Comparison of ENCODE assay signal across 13 cellular contexts in genomic region chr17:2485543-2485942, GRCh38. TPM values are rescaled to one million over a fixed set of nuclear protein-coding genes. Genes with fewer than 3 reads are reported as not detected.
DNase-seq lines count a peak whose midpoint lies in the region; ATAC-seq, FAIRE-seq and TF ChIP-seq lines count a peak whose summit lies in the region.
"Had no signal": no experiment of that assay in that cellular context is flagged by ENCODE, and none has a peak within 500 bp of the region (broad histone marks: within the 10 kb centered on the region; RNA-seq: fewer than 3 reads in every experiment).

No MANE protein-coding gene starts in this region.

- no peak overlapping the region for H3K27ac Mint-ChIP-seq in activated T-cell treated with anti-CD3 and anti-CD28 coated beads, Interleukin-2, amount 50 U/mL, for 24 hours
- no peak overlapping the region for H3K27ac Mint-ChIP-seq in CD8-positive, alpha-beta T cell
- H3K27ac Mint-ChIP-seq: activated CD4-positive, alpha-beta memory T cell treated with anti-CD3 and anti-CD28 coated beads, Interleukin-2, amount 10 ng/mL, durations not matched to agents 7 days and 5 days; activated naive CD4-positive, alpha-beta T cell treated with anti-CD3 and anti-CD28 coated beads, Interleukin-2, amount 50 U/mL, for 24 hours had no signal

- no peak overlapping the region for H2AK9ac ChIP-seq in IMR-90 (replicated peaks; ENCODE audit: low read depth, low read length, poor library complexity)

- BruUV-seq in IMR-90 (replicated peaks; lab: Mats Ljungman, UMichigan): no TSS peak

- H3K4me1 Mint-ChIP-seq in activated T-cell treated with anti-CD3 and anti-CD28 coated beads, Interleukin-2, amount 50 U/mL, for 24 hours (ENCODE audit: low read depth): peaks cover 57% of the 10 kb centered on the region
- H3K4me1 Mint-ChIP-seq in CD8-positive, alpha-beta T cell (ENCODE audit: low read depth): peaks cover 61% of the 10 kb centered on the region

- DNase-seq in IMR-90 (no peak), WERI-Rb-1 (no peak), iris pigment epithelial cell (ENCODE audit: low read depth) (peak; percentile 37), small intestine (peak; percentile 20)
- no peak for DNase-seq in activated T-cell treated with anti-CD3 and anti-CD28 coated beads, Interleukin-2, amount 50 U/mL, for 24 hours
- no peak for DNase-seq in activated CD8-positive, alpha-beta memory T cell treated with anti-CD3 and anti-CD28 coated beads, Interleukin-2, amount 50 U/mL, for 4 hours
- no peak for DNase-seq in CD8-positive, alpha-beta T cell
- DNase-seq: activated CD4-positive, alpha-beta memory T cell treated with anti-CD3 and anti-CD28 coated beads, Interleukin-2, amount 10 ng/mL, durations not matched to agents 7 days and 5 days; cortex of kidney; stimulated activated naive CD8-positive, alpha-beta T cell treated with anti-CD3 and anti-CD28 coated beads, Interleukin-15, amount 100 ng/mL, for 72 hours; T-helper 2 cell had no signal

- in situ Hi-C loops in IMR-90 (cut with MboI; ENCODE audit: low sequenced_read_pairs): no loop called here

- H3K27ac ChIP-seq in IMR-90 (ENCODE audit: insufficient read depth, low read length): no peak overlapping the region
- peak overlapping the region; percentile 10 for H3K27ac ChIP-seq in WERI-Rb-1
- H3K27ac ChIP-seq in small intestine (ENCODE audit: low read depth in 1 of 2, low read length in 1 of 2): peak overlapping the region; percentile 50 to 86
- no peak overlapping the region for H3K27ac ChIP-seq in CD8-positive, alpha-beta T cell (ENCODE audit: low read depth, low read length)
- H3K27ac ChIP-seq: parathyroid adenoma had no signal

- H3K4me2 ChIP-seq in IMR-90 (ENCODE audit: low read depth, low read length): 0 out of 2 replicates have a peak overlapping the region, but pooled peaks have one; percentile 36

- H2BK120ac ChIP-seq in IMR-90 (ENCODE audit: low read depth, low read length): no peak overlapping the region

- no peak overlapping the region for H4K8ac ChIP-seq in IMR-90 (ENCODE audit: low read depth in 2 of 2, low read length in 2 of 2)

- TF ChIP-seq RAD21 in IMR-90 (IDR thresholded peaks at IDR 0.05; ENCODE audit: low read length): no peak

- H3K27me3 ChIP-seq in IMR-90 (ENCODE audit: control insufficient read depth, insufficient read depth, low read length) (no peaks in the 10 kb centered on the region), WERI-Rb-1 (ENCODE audit: insufficient read depth, low read depth, severe bottlenecking) (no peaks in the 10 kb centered on the region), small intestine (ENCODE audit: control insufficient read depth in 2 of 2, insufficient read depth in 2 of 2, low read length in 2 of 2) (no peaks in the 10 kb centered on the region)
- H3K27me3 ChIP-seq in CD8-positive, alpha-beta T cell (ENCODE audit: insufficient read depth, low read length): no peaks in the 10 kb centered on the region

- ATAC-seq in IMR-90 (ENCODE audit: low read depth): no peak
- no peak for ATAC-seq in CD8-positive, alpha-beta T cell
- ATAC-seq: stimulated activated naive CD8-positive, alpha-beta T cell treated with anti-CD3 and anti-CD28 coated beads, Interleukin-15, amount 100 ng/mL, for 72 hours had no signal

- H3K56ac ChIP-seq in IMR-90 (ENCODE audit: extremely low read depth, insufficient read depth, low read length): no peak overlapping the region

- WGBS in IMR-90 (ENCODE audit: extremely low coverage in 2 of 2, insufficient read length in 1 of 2), 2 experiments: no CpG with 5 or more reads among the region's 5 CpGs
- 69 to 88% (median 75%) methylated on average over 5 of the region's 5 CpGs for WGBS in small intestine, 3 donors

- H3K36me3 Mint-ChIP-seq in activated T-cell treated with anti-CD3 and anti-CD28 coated beads, Interleukin-2, amount 50 U/mL, for 24 hours (ENCODE audit: low read depth): peaks cover 25% of the 10 kb centered on the region
- peaks cover 21% of the 10 kb centered on the region for H3K36me3 Mint-ChIP-seq in CD8-positive, alpha-beta T cell

- peaks cover 30 to 48% of the 10 kb centered on the region in 2 experiments for H3K79me1 ChIP-seq in IMR-90 (ENCODE audit: low read depth in 1 of 2, low read length in 2 of 2)

- POLR2A ChIA-PET in IMR-90 (lab: Charles Lee; ENCODE audit: unreplicated experiment): no interaction called here
- POLR2A ChIA-PET in CD8-positive, alpha-beta T cell (lab: Charles Lee): no interaction called here

- H3K4me3 ChIP-seq in IMR-90 (ENCODE audit: insufficient read depth, low read depth, low read length): no peak overlapping the region
- H3K4me3 ChIP-seq in WERI-Rb-1 (ENCODE audit: low read depth, low read length): peak overlapping the region; percentile 26
- H3K4me3 ChIP-seq in small intestine (ENCODE audit: low read depth in 1 of 2, low read length in 2 of 2): no peak overlapping the region
- H3K4me3 ChIP-seq in CD8-positive, alpha-beta T cell (ENCODE audit: low read depth, low read length): no peak overlapping the region

- H2BK5ac ChIP-seq in IMR-90 (ENCODE audit: low read depth, low read length, poor library complexity, severe bottlenecking): no peak overlapping the region

- no peak for FAIRE-seq in small intestine (lab: Jason Lieb, UNC)

- H3K4me1 ChIP-seq in IMR-90 (ENCODE audit: control insufficient read depth, insufficient read depth, low read length) (peaks cover 6% of the 10 kb centered on the region; the same call in 1 of the 2 replicates), small intestine (ENCODE audit: control insufficient read depth in 2 of 2, insufficient read depth in 1 of 2, low read depth in 1 of 2, low read length in 1 of 2) (peaks cover 3 to 15% of the 10 kb centered on the region in 2 donors)
- H3K4me1 ChIP-seq in CD8-positive, alpha-beta T cell (ENCODE audit: insufficient read depth, low read length): peaks cover 16% of the 10 kb centered on the region
- H3K4me1 ChIP-seq: parathyroid adenoma had no signal

- TF ChIP-seq CTCF in IMR-90 (conservative IDR thresholded peaks at IDR 0.05; ENCODE audit: low read depth, low read length) (no peak), WERI-Rb-1 (IDR thresholded peaks at IDR 0.05; ENCODE audit: low read depth, low read length) (no peak)
- no peak for TF ChIP-seq CTCF in CD8-positive, alpha-beta T cell (IDR thresholded peaks at IDR 0.05)

- H2AFZ ChIP-seq in IMR-90 (replicated peaks; ENCODE audit: low read length, poor library complexity): no peak overlapping the region
- H2AFZ ChIP-seq: parathyroid adenoma had no signal

- no peak overlapping the region for H3K4me3 Mint-ChIP-seq in activated T-cell treated with anti-CD3 and anti-CD28 coated beads, Interleukin-2, amount 50 U/mL, for 24 hours
- H3K4me3 Mint-ChIP-seq in CD8-positive, alpha-beta T cell: no peak overlapping the region
- H3K4me3 Mint-ChIP-seq: activated CD4-positive, alpha-beta memory T cell treated with anti-CD3 and anti-CD28 coated beads, Interleukin-2, amount 10 ng/mL, durations not matched to agents 7 days and 5 days; activated naive CD4-positive, alpha-beta T cell treated with anti-CD3 and anti-CD28 coated beads, Interleukin-2, amount 50 U/mL, for 24 hours; stimulated activated naive CD8-positive, alpha-beta T cell treated with anti-CD3 and anti-CD28 coated beads, Interleukin-15, amount 100 ng/mL, for 72 hours had no signal

- H2AK5ac ChIP-seq in IMR-90 (ENCODE audit: low read depth, low read length): no peak overlapping the region

- no peak overlapping the region for H2BK15ac ChIP-seq in IMR-90 (ENCODE audit: low read depth, low read length)

- H3K4ac ChIP-seq in IMR-90 (ENCODE audit: low read depth, low read length): peak overlapping the region; percentile 42; the same call in 1 of the 2 replicates

- peak overlapping the region; percentile 11; the same call in 1 of the 2 replicates for H2BK20ac ChIP-seq in IMR-90 (ENCODE audit: low read depth, low read length)

- peaks cover 7% of the 10 kb centered on the region for H3K9me1 ChIP-seq in IMR-90 (ENCODE audit: insufficient read depth, low read length)

- H3K9me3 Mint-ChIP-seq in activated T-cell treated with anti-CD3 and anti-CD28 coated beads, Interleukin-2, amount 50 U/mL, for 24 hours: no peaks in the 10 kb centered on the region
- H3K9me3 Mint-ChIP-seq in CD8-positive, alpha-beta T cell: no peaks in the 10 kb centered on the region
- H3K9me3 Mint-ChIP-seq: activated CD4-positive, alpha-beta memory T cell treated with anti-CD3 and anti-CD28 coated beads, Interleukin-2, amount 10 ng/mL, durations not matched to agents 7 days and 5 days; activated naive CD4-positive, alpha-beta T cell treated with anti-CD3 and anti-CD28 coated beads, Interleukin-2, amount 50 U/mL, for 24 hours; stimulated activated naive CD8-positive, alpha-beta T cell treated with anti-CD3 and anti-CD28 coated beads, Interleukin-15, amount 100 ng/mL, for 72 hours had no signal

- H3K36me3 ChIP-seq in IMR-90 (ENCODE audit: control insufficient read depth, insufficient read depth, low read length): no peaks in the 10 kb centered on the region
- H3K36me3 ChIP-seq in WERI-Rb-1: peaks cover 7% of the 10 kb centered on the region
- H3K36me3 ChIP-seq in small intestine (ENCODE audit: control insufficient read depth in 2 of 2, insufficient read depth in 2 of 2, low read length in 2 of 2): no peaks in the 10 kb centered on the region
- H3K36me3 ChIP-seq in CD8-positive, alpha-beta T cell (ENCODE audit: insufficient read depth, low read length): no peaks in the 10 kb centered on the region

- H3K23ac ChIP-seq in IMR-90 (ENCODE audit: low read depth, low read length): no peak overlapping the region

- H3K14ac ChIP-seq in IMR-90 (replicated peaks; ENCODE audit: low read depth, low read length): 0 out of 2 replicates have a peak overlapping the region, but pooled peaks have one; percentile 52

- H3K18ac ChIP-seq in IMR-90 (ENCODE audit: low read depth, low read length): no peak overlapping the region

- peak overlapping the region; percentile 12; the same call in 1 of the 2 replicates for H4K5ac ChIP-seq in IMR-90 (ENCODE audit: low read depth, low read length)

- H3K9me3 ChIP-seq in IMR-90 (ENCODE audit: control insufficient read depth, insufficient read depth, low read length) (no peaks in the 10 kb centered on the region), WERI-Rb-1 (ENCODE audit: severe bottlenecking) (no peaks in the 10 kb centered on the region), small intestine (ENCODE audit: control insufficient read depth, low read depth) (no peaks in the 10 kb centered on the region)
- no peaks in the 10 kb centered on the region for H3K9me3 ChIP-seq in CD8-positive, alpha-beta T cell (ENCODE audit: low read length)

- H3K27me3 Mint-ChIP-seq in activated T-cell treated with anti-CD3 and anti-CD28 coated beads, Interleukin-2, amount 50 U/mL, for 24 hours: no peaks in the 10 kb centered on the region
- H3K27me3 Mint-ChIP-seq in CD8-positive, alpha-beta T cell (ENCODE audit: low read depth): no peaks in the 10 kb centered on the region
- H3K27me3 Mint-ChIP-seq: activated CD4-positive, alpha-beta memory T cell treated with anti-CD3 and anti-CD28 coated beads, Interleukin-2, amount 10 ng/mL, durations not matched to agents 7 days and 5 days; activated naive CD4-positive, alpha-beta T cell treated with anti-CD3 and anti-CD28 coated beads, Interleukin-2, amount 50 U/mL, for 24 hours; stimulated activated naive CD8-positive, alpha-beta T cell treated with anti-CD3 and anti-CD28 coated beads, Interleukin-15, amount 100 ng/mL, for 72 hours had no signal

- peaks cover 8% of the 10 kb centered on the region; the same call in 1 of the 2 replicates for H4K20me1 ChIP-seq in IMR-90 (ENCODE audit: insufficient read depth, low read length)

- intact Hi-C loops in IMR-90 (cut with micrococcal nuclease): no loop called here
- intact Hi-C loops in CD8-positive, alpha-beta T cell (cut with DNase I, micrococcal nuclease): no loop called here

- CTCF ChIA-PET in IMR-90 (lab: Yijun Ruan, JAX): interaction anchor here (0.6 to 1.0 kb wide), 3 partner anchors 12 to 54 kb away, joined by 3 read pairs; no protein-coding TSS in a partner anchor
- CTCF ChIA-PET in CD8-positive, alpha-beta T cell (lab: Charles Lee): interaction anchor here (1.2 kb wide), 1 partner anchor 103 kb away, joined by 4 read pairs; no protein-coding TSS in a partner anchor

- dilution Hi-C loops in IMR-90 (cut with HindIII; ENCODE audit: low sequenced_read_pairs, unreplicated experiment): no loop called here

- TF ChIP-seq POLR2A in IMR-90 (IDR thresholded peaks at IDR 0.05; ENCODE audit: low read depth, low read length): no peak

- H3K9ac ChIP-seq in IMR-90 (ENCODE audit: low read depth, low read length): no peak overlapping the region
- H3K9ac ChIP-seq: parathyroid adenoma had no signal

- no peak overlapping the region for H4K91ac ChIP-seq in IMR-90 (ENCODE audit: insufficient read depth, low read depth, low read length)

RNA-seq across cellular contexts. Expression of gene METTL16, which starts 26.1 kb away (rescaled TPM):
- total RNA-seq in IMR-90 (2012; rRNA removed): 15.4 and 15.8 TPM in 2 replicates
- polyA plus RNA-seq in IMR-90 (2012; rRNA removed) (9.4 and 11.8 TPM in 2 replicates), small intestine (10 to 100 TPM; 10.7 to 14.6 (median 11.3) TPM)
- polyA plus RNA-seq in IMR-90 (2012; cell fraction: cytosol; rRNA removed): 4.7 and 9.2 TPM in 2 replicates
- 3.8 and 10.2 TPM in 2 replicates for polyA plus RNA-seq in IMR-90 (2012; cell fraction: nucleus; rRNA removed; ENCODE audit: low replicate concordance)
- total RNA-seq in CD8-positive, alpha-beta T cell: 10 to 100 TPM; 59.8 to 69.5 TPM

Comparison
In these comparisons a context has a peak if more than half of its experiments do, and no peak if none do; other contexts are left out.
1. DNase-seq: peak in iris pigment epithelial cell (single experiment) and small intestine (single experiment); none in IMR-90 (single experiment), WERI-Rb-1 (single experiment), activated T-cell treated with anti-CD3 and anti-CD28 coated beads, Interleukin-2, amount 50 U/mL, for 24 hours (single experiment), activated CD8-positive, alpha-beta memory T cell treated with anti-CD3 and anti-CD28 coated beads, Interleukin-2, amount 50 U/mL, for 4 hours (single experiment) and CD8-positive, alpha-beta T cell (0 of 7).
2. H3K27ac ChIP-seq: peak in WERI-Rb-1 (single experiment) and small intestine (2 of 2); none in IMR-90 (single experiment) and CD8-positive, alpha-beta T cell (single experiment).